1 cellular context compared by ENCODE assay signal in genomic region chr2:96507957-96508520, GRCh38.
TF ChIP-seq lines count a peak whose summit lies in the region.

No MANE protein-coding gene starts in this region.

TF ChIP-seq in K562, 482 proteins besides CTCF, POLR2A, EP300 and RAD21 (continued from another document):
- TF ChIP-seq CTCFL (IDR thresholded peaks at IDR 0.05; ENCODE audit: borderline replicate concordance, insufficient read depth, low read depth, low read length, poor library complexity, severe bottlenecking) (peak; percentile 35), FOXJ3 (CRISPR knock-in tag; IDR thresholded peaks at IDR 0.05) (no peak), CREM (IDR thresholded peaks at IDR 0.05; ENCODE audit: low read depth) (no peak), RB1 (IDR thresholded peaks at IDR 0.05; ENCODE audit: low read depth) (peak; percentile 94), CXXC5 (CRISPR knock-in tag; IDR thresholded peaks at IDR 0.05) (peak; percentile 28; the same call in 1 of the 2 replicates), ZNF407 (IDR thresholded peaks at IDR 0.05; ENCODE audit: low read depth) (no peak), SPI1 (IDR thresholded peaks at IDR 0.05; ENCODE audit: borderline replicate concordance, low read depth, low read length) (no peak), XRCC5 (IDR thresholded peaks at IDR 0.05; ENCODE audit: low read depth, low read length) (0 out of 2 replicates have a peak, but pooled peaks have one; percentile 76), HNRNPL (IDR thresholded peaks at IDR 0.05; ENCODE audit: low read depth, low read length) (peak; percentile 69; the same call in 1 of the 2 replicates), VEZF1 (CRISPR knock-in tag; IDR thresholded peaks at IDR 0.05) (peak; percentile 56), BCOR (IDR thresholded peaks at IDR 0.05) (0 out of 2 replicates have a peak, but pooled peaks have one; percentile 16), STAG1 (CRISPR knock-in tag; IDR thresholded peaks at IDR 0.05; ENCODE audit: borderline replicate concordance) (peak; percentile 84; the same call in 1 of the 2 replicates), JUN (IDR thresholded peaks at IDR 0.05; ENCODE audit: borderline replicate concordance, low read depth, low read length) (0 out of 2 replicates have a peak, but pooled peaks have one; percentile 11), JUN (CRISPR knock-in tag; IDR thresholded peaks at IDR 0.05; ENCODE audit: borderline replicate concordance) (no peak), UBTF (IDR thresholded peaks at IDR 0.05; ENCODE audit: borderline replicate concordance in 1 of 2, low read depth in 2 of 2, low read length in 2 of 2) (no peak), ZNF232 (CRISPR knock-in tag; IDR thresholded peaks at IDR 0.05) (no peak), COPS2 (conservative IDR thresholded peaks at IDR 0.05) (no peak), CLOCK (CRISPR knock-in tag; IDR thresholded peaks at IDR 0.05; ENCODE audit: borderline replicate concordance) (no peak), POLR2G (IDR thresholded peaks at IDR 0.05; ENCODE audit: low read depth, low read length) (no peak), USF2 (CRISPR knock-in tag; IDR thresholded peaks at IDR 0.05) (no peak), TFAP4 (CRISPR knock-in tag; IDR thresholded peaks at IDR 0.05; ENCODE audit: borderline replicate concordance) (peak; percentile 31; the same call in 1 of the 2 replicates), SP1 (CRISPR knock-in tag; IDR thresholded peaks at IDR 0.05) (peak; percentile 50; the same call in 1 of the 2 replicates), DEAF1 (CRISPR knock-in tag; IDR thresholded peaks at IDR 0.05) (0 out of 2 replicates have a peak, but pooled peaks have one; percentile 29), ZNF766 (CRISPR knock-in tag; conservative IDR thresholded peaks at IDR 0.05) (no peak), HMGXB4 (CRISPR knock-in tag; IDR thresholded peaks at IDR 0.05) (peak; percentile 68; the same call in 1 of the 2 replicates)
TF ChIP-seq in K562: peak in this region for 25.
